Comparison of ENCODE assay signal across 8 cellular contexts in genomic region chr5:132746592-132747063, GRCh38. TPM values are rescaled to one million over a fixed set of nuclear protein-coding genes. Genes with fewer than 3 reads are reported as not detected.
DNase-seq lines count a peak whose midpoint lies in the region; ATAC-seq and TF ChIP-seq lines count a peak whose summit lies in the region.

No MANE protein-coding gene starts in this region.

- peak overlapping the region; percentile 56 to 60 for H3K4me3 Mint-ChIP-seq in stimulated activated naive B cell treated with anti-CD40 and anti-IgM and Interleukin-4, amounts not matched to agents 10 μg/mL and 1 μg/mL and 100 μg/mL, for 72 hours

- peak; percentile 41 for TF ChIP-seq CTCF in astrocyte of the spinal cord (IDR thresholded peaks at IDR 0.05; ENCODE audit: low read depth, low read length)

- DNase-seq in ELR (ENCODE audit: low read depth) (peak; percentile 56), astrocyte of the spinal cord (ENCODE audit: low read depth, low spot score) (no peak), left kidney (ENCODE audit: low read depth, low spot score) (peak; percentile 89), NCI-H1436 (lab: John Stamatoyannopoulos, UW) (no peak)
- DNase-seq in Jurkat, Clone E6-1 (ENCODE audit: low read depth, low spot score), result no peak
- no peak for DNase-seq in stimulated activated naive B cell treated with anti-CD40 and anti-IgM and Interleukin-4, amounts not matched to agents 10 μg/mL and 1 μg/mL and 100 μg/mL, for 72 hours

- in situ Hi-C loops in astrocyte of the spinal cord (cut with HindIII; ENCODE audit: low sequenced_read_pairs), result no loop called here

- no peak overlapping the region for H3K27ac Mint-ChIP-seq in stimulated activated naive B cell treated with anti-CD40 and anti-IgM and Interleukin-4, amounts not matched to agents 10 μg/mL and 1 μg/mL and 100 μg/mL, for 72 hours

- peaks cover 7 to 9% of the 10 kb centered on the region in 2 donors for H3K4me1 Mint-ChIP-seq in stimulated activated naive B cell treated with anti-CD40 and anti-IgM and Interleukin-4, amounts not matched to agents 10 μg/mL and 1 μg/mL and 100 μg/mL, for 72 hours

- peaks cover 0 to 3% of the 10 kb centered on the region in 2 donors for H3K36me3 Mint-ChIP-seq in stimulated activated naive B cell treated with anti-CD40 and anti-IgM and Interleukin-4, amounts not matched to agents 10 μg/mL and 1 μg/mL and 100 μg/mL, for 72 hours

- peaks cover 32 to 42% of the 10 kb centered on the region in 2 donors for H3K27me3 Mint-ChIP-seq in stimulated activated naive B cell treated with anti-CD40 and anti-IgM and Interleukin-4, amounts not matched to agents 10 μg/mL and 1 μg/mL and 100 μg/mL, for 72 hours

- peaks cover 0 to 2% of the 10 kb centered on the region in 2 donors for H3K9me3 Mint-ChIP-seq in stimulated activated naive B cell treated with anti-CD40 and anti-IgM and Interleukin-4, amounts not matched to agents 10 μg/mL and 1 μg/mL and 100 μg/mL, for 72 hours

- H3K4me3 ChIP-seq in Jurkat, Clone E6-1 (ENCODE audit: low read length), result peak overlapping the region; percentile 59
- H3K4me3 ChIP-seq in astrocyte of the spinal cord (ENCODE audit: low read depth, low read length), result peak overlapping the region; percentile 32

- peak in 1 of 2 donors; percentile 51 for ATAC-seq in stimulated activated naive B cell treated with anti-CD40 and anti-IgM and Interleukin-4, amounts not matched to agents 10 μg/mL and 1 μg/mL and 100 μg/mL, for 72 hours (replicated peaks)
- ATAC-seq in HG02798 (IDR thresholded peaks at IDR 0.05; ENCODE audit: poor library complexity, unreplicated experiment), result no peak
- no peak for ATAC-seq in GM18520 (IDR thresholded peaks at IDR 0.05; ENCODE audit: unreplicated experiment)

RNA-seq across cellular contexts. Expression of gene CCNI2, which starts 0.6 kb away (rescaled TPM):
- polyA plus RNA-seq in Jurkat, Clone E6-1 (2012; ENCODE audit: insufficient read depth, insufficient read length), result 14.3 TPM

RNA-seq across cellular contexts. Expression of gene KIF3A, which starts 9.3 kb away (rescaled TPM):
- polyA plus RNA-seq in Jurkat, Clone E6-1 (2012; ENCODE audit: insufficient read depth, insufficient read length), result 11.3 TPM

RNA-seq across cellular contexts. Expression of gene SEPTIN8, which starts 30.4 kb away (rescaled TPM):
- 51.1 TPM for polyA plus RNA-seq in Jurkat, Clone E6-1 (2012; ENCODE audit: insufficient read depth, insufficient read length)

Comparison
In these comparisons a context has a peak if more than half of its experiments do, and no peak if none do; other contexts are left out.
1. DNase-seq: peak in ELR (single experiment) and left kidney (single experiment); none in Jurkat, Clone E6-1 (single experiment), astrocyte of the spinal cord (single experiment), stimulated activated naive B cell treated with anti-CD40 and anti-IgM and Interleukin-4, amounts not matched to agents 10 μg/mL and 1 μg/mL and 100 μg/mL, for 72 hours (single experiment) and NCI-H1436 (single experiment).